ENCODE assay signal across 23 cellular contexts in genomic region chr14:64035143-64035542, GRCh38.
A peak's percentile ranks its signal among the peaks of the same experiment; 100 is the strongest.
DNase-seq lines count a peak whose midpoint lies in the region; ATAC-seq, FAIRE-seq and TF ChIP-seq lines count a peak whose summit lies in the region.
"Had no signal": no experiment of that assay in that cellular context is flagged by ENCODE, and none has a peak within 500 bp of the region (broad histone marks: within the 10 kb centered on the region; RNA-seq: fewer than 3 reads in every experiment).

No MANE protein-coding gene starts in this region.

- no peak overlapping the region for H2AFZ ChIP-seq in H9 (ENCODE audit: low read length)
- no peak overlapping the region for H2AFZ ChIP-seq in H1 (ENCODE audit: low read length)

- H2BK120ac ChIP-seq in H9 (ENCODE audit: low read depth, low read length, poor library complexity, severe bottlenecking) (no peak overlapping the region), H1 (replicated peaks; ENCODE audit: low read depth, low read length) (no peak overlapping the region)

- peak; percentile 39 for FAIRE-seq in H1 (lab: Jason Lieb, UNC)
- FAIRE-seq: A204.1, GM19239, TTC549 had no signal

- no peak overlapping the region for H2BK12ac ChIP-seq in H9 (ENCODE audit: insufficient read length, low read depth, low read length)
- no peak overlapping the region for H2BK12ac ChIP-seq in H1 (ENCODE audit: low read depth, low read length)

- H3K9me3 ChIP-seq in AG04450 (ENCODE audit: control insufficient read depth, insufficient read depth, low read length) (no peaks in the 10 kb centered on the region; the same call in 1 of the 2 replicates), H9 (ENCODE audit: control insufficient read depth, low read depth, low read length) (peaks cover 4% of the 10 kb centered on the region), H1 (ENCODE audit: insufficient read depth in 2 of 2, low read depth in 1 of 2, low read length in 1 of 2) (peaks cover 0 to 8% of the 10 kb centered on the region in 2 experiments; a peak in 1 of 4 replicates), mesodermal cell (ENCODE audit: control insufficient read depth, low read length) (no peaks in the 10 kb centered on the region), body of pancreas (no peaks in the 10 kb centered on the region)

- H2AK5ac ChIP-seq in H9 (ENCODE audit: insufficient read length, low read length) (no peak overlapping the region), H1 (ENCODE audit: low read depth, low read length) (no peak overlapping the region)

- no peak for ATAC-seq in GM19397 (IDR thresholded peaks at IDR 0.05; ENCODE audit: unreplicated experiment)
- no peak for ATAC-seq in body of pancreas
- ATAC-seq: activated T-cell treated with anti-CD3 and anti-CD28 coated beads, Interleukin-2, amount 50 U/mL, for 4 hours had no signal

- intact Hi-C loops in body of pancreas (cut with DNase I): no loop called here

- H4K5ac ChIP-seq in H9 (ENCODE audit: insufficient read length, low read depth, low read length): no peak overlapping the region
- no peak overlapping the region for H4K5ac ChIP-seq in H1 (ENCODE audit: insufficient read length, low read depth, low read length)

- no peak overlapping the region for H3K4me3 Mint-ChIP-seq in H9
- H3K4me3 Mint-ChIP-seq: activated naive CD8-positive, alpha-beta T cell; activated T-cell treated with anti-CD3 and anti-CD28 coated beads, Interleukin-2, amount 50 U/mL, for 4 hours; mesothelial cell of epicardium; nephron progenitor cell had no signal

- H2BK15ac ChIP-seq in H9 (ENCODE audit: low read depth, low read length) (no peak overlapping the region), H1 (ENCODE audit: low read length) (no peak overlapping the region)

- H3K4ac ChIP-seq in H9 (ENCODE audit: low read depth, low read length) (no peak overlapping the region), H1 (replicated peaks; ENCODE audit: insufficient read length, low read depth, low read length) (no peak overlapping the region)

- H3K79me2 ChIP-seq in H9 (ENCODE audit: insufficient read depth, low read length) (no peaks in the 10 kb centered on the region), H1 (ENCODE audit: control insufficient read depth in 1 of 2, insufficient read depth in 2 of 2, low read length in 2 of 2) (no peaks in the 10 kb centered on the region)

- peak; percentile 24 for DNase-seq in AG04450 (ENCODE audit: low read depth, low spot score)
- DNase-seq in H9: no peak
- no peak for DNase-seq in H1 (ENCODE audit: low read depth in 1 of 2, low spot score in 2 of 2)
- no peak for DNase-seq in stimulated activated CD4-positive, alpha-beta T cell treated with anti-CD3 and anti-CD28 coated beads, Interleukin-4, amount 100 ng/mL, for 4 hours
- DNase-seq in body of pancreas: no peak
- no peak for DNase-seq in amniotic stem cell (lab: John Stamatoyannopoulos, UW)
- DNase-seq: activated T-cell treated with anti-CD3 and anti-CD28 coated beads, Interleukin-2, amount 50 U/mL, for 4 hours; effector CD8-positive, alpha-beta T cell; foreskin melanocyte; KBM-7; NCI-H1092 treated with DMSO at 0.1 percent for 48 hours; NCI-H524; nephron progenitor cell; SW 1271 had no signal

- H3K36me3 ChIP-seq in H1 (ENCODE audit: control insufficient read depth in 2 of 4, insufficient read depth in 4 of 4, low read length in 3 of 4) (peaks cover 0 to 14% (median 3%) of the 10 kb centered on the region in 4 experiments; a peak in 5 of 8 replicates), mesodermal cell (ENCODE audit: control insufficient read depth, insufficient read depth, low read length) (no peaks in the 10 kb centered on the region), body of pancreas (replicated peaks in 1 of 2; ENCODE audit: insufficient read depth in 1 of 2, low read depth in 2 of 2) (peaks cover 0 to 3% of the 10 kb centered on the region in 2 donors)

- H2BK20ac ChIP-seq in H9 (ENCODE audit: low read depth, low read length, poor library complexity, severe bottlenecking) (no peak overlapping the region), H1 (ENCODE audit: low read length) (no peak overlapping the region)

- no peak overlapping the region for H3K23ac ChIP-seq in H9 (ENCODE audit: insufficient read length, low read depth, low read length)
- H3K23ac ChIP-seq in H1 (ENCODE audit: insufficient read length): no peak overlapping the region

- H3K27me3 Mint-ChIP-seq in H9 (ENCODE audit: low read depth): no peaks in the 10 kb centered on the region
- H3K27me3 Mint-ChIP-seq: activated naive CD8-positive, alpha-beta T cell; progenitor cell of endocrine pancreas had no signal

- POLR2A ChIA-PET in AG04450 (lab: Yijun Ruan, JAX) (no interaction called here), H1 (lab: Charles Lee; ENCODE audit: partially characterized antibody) (no interaction called here)

- H3K79me1 ChIP-seq in H9 (ENCODE audit: insufficient read depth, low read depth, low read length, poor library complexity, severe bottlenecking) (no peaks in the 10 kb centered on the region), H1 (ENCODE audit: low read depth, low read length) (no peaks in the 10 kb centered on the region)

- H3K4me1 Mint-ChIP-seq in H9: peaks cover 11 to 16% of the 10 kb centered on the region in 2 experiments

- TF ChIP-seq RAD21 in H1 (IDR thresholded peaks at IDR 0.05 in 1 of 2, conservative IDR thresholded peaks at IDR 0.05 in 1 of 2; ENCODE audit: low read depth in 2 of 2, low read length in 2 of 2): no peak

- no peak overlapping the region for H3K4me2 ChIP-seq in H9 (ENCODE audit: insufficient read depth, insufficient read length, low read length)
- H3K4me2 ChIP-seq in H1 (ENCODE audit: insufficient read depth in 1 of 2, low read depth in 2 of 2, low read length in 2 of 2): no peak overlapping the region

- no peaks in the 10 kb centered on the region for H3K23me2 ChIP-seq in H9 (ENCODE audit: insufficient read length, low read depth, low read length, poor library complexity, severe bottlenecking)
- H3K23me2 ChIP-seq in H1 (ENCODE audit: low read depth, low read length): no peaks in the 10 kb centered on the region

- no peak overlapping the region for H3T11ph ChIP-seq in H9 (ENCODE audit: low read length)

- H4K8ac ChIP-seq in H9 (replicated peaks; ENCODE audit: insufficient read length, low read depth, low read length) (no peak overlapping the region), H1 (ENCODE audit: extremely low read depth, insufficient read depth, low read length) (no peak overlapping the region)

- TF ChIP-seq EP300 in H1 (IDR thresholded peaks at IDR 0.05; ENCODE audit: borderline replicate concordance in 1 of 2, low read depth in 2 of 2, low read length in 2 of 2): no peak

- no peaks in the 10 kb centered on the region for H3K4me1 ChIP-seq in H9 (ENCODE audit: insufficient read depth, low read length)
- no peaks in the 10 kb centered on the region for H3K4me1 ChIP-seq in H1 (replicated peaks in 1 of 4; ENCODE audit: control insufficient read depth in 3 of 4, insufficient read depth in 4 of 4, low read length in 3 of 4)
- peaks cover 3% of the 10 kb centered on the region for H3K4me1 ChIP-seq in mesodermal cell (ENCODE audit: control insufficient read depth, insufficient read depth, low read length, poor library complexity, severe bottlenecking)
- no peaks in the 10 kb centered on the region for H3K4me1 ChIP-seq in body of pancreas

- WGBS in H9 (ENCODE audit: extremely low coverage, insufficient read length, low lambda C conversion rate): no CpG with 5 or more reads among the region's 1 CpG
- 100% methylated on average over 1 of the region's 1 CpG; no CpG with 5 or more reads in 1 of the 2 experiments for WGBS in H1 (ENCODE audit: extremely low coverage in 1 of 2, insufficient coverage in 1 of 2, insufficient read length in 1 of 2, insufficient replicate concordance in 2 of 2, low coverage in 1 of 2, low lambda C conversion rate in 2 of 2, missing lambda C conversion rate in 1 of 2), 2 experiments
- 100% methylated on average over 1 of the region's 1 CpG; no CpG with 5 or more reads in 1 of the 2 experiments for WGBS in mesodermal cell (ENCODE audit: insufficient coverage in 2 of 2), 2 experiments
- 87 to 94% methylated on average over 1 of the region's 1 CpG for WGBS in body of pancreas, 2 donors

- H4K20me1 ChIP-seq in H9 (ENCODE audit: control insufficient read depth, insufficient read depth, insufficient read length): no peaks in the 10 kb centered on the region
- H4K20me1 ChIP-seq in H1 (replicated peaks in 1 of 2; ENCODE audit: control insufficient read depth in 1 of 2, insufficient read depth in 2 of 2, low read length in 2 of 2): no peaks in the 10 kb centered on the region

- H3K27ac Mint-ChIP-seq in H9: peak overlapping the region in 2 of 3 experiments; percentile 55 to 80; a peak in 2 of 7 replicates
- H3K27ac Mint-ChIP-seq: activated naive CD8-positive, alpha-beta T cell; mesothelial cell of epicardium; nephron progenitor cell; progenitor cell of endocrine pancreas had no signal

- TF ChIP-seq POLR2A in H1 (IDR thresholded peaks at IDR 0.05; ENCODE audit: control extremely low read depth in 1 of 2, low read depth in 2 of 2, low read length in 2 of 2) (no peak), body of pancreas (IDR thresholded peaks at IDR 0.05) (no peak)

- peaks cover 18 to 20% of the 10 kb centered on the region in 2 experiments for H3K9me3 Mint-ChIP-seq in H9
- H3K9me3 Mint-ChIP-seq: activated T-cell treated with anti-CD3 and anti-CD28 coated beads, Interleukin-2, amount 50 U/mL, for 4 hours had no signal

- H3K18ac ChIP-seq in H9 (ENCODE audit: insufficient read length, low read depth, low read length) (no peak overlapping the region), H1 (ENCODE audit: extremely low read depth, low read length) (no peak overlapping the region)

- H3K9ac ChIP-seq in H9 (ENCODE audit: extremely low read depth, insufficient read length, low read length): no peak overlapping the region
- no peak overlapping the region for H3K9ac ChIP-seq in H1 (replicated peaks in 1 of 4; ENCODE audit: extremely low read depth in 1 of 4, low read depth in 3 of 4, low read length in 3 of 4)

- H3K27me3 ChIP-seq in AG04450 (ENCODE audit: control insufficient read depth, insufficient read depth, low read length) (no peaks in the 10 kb centered on the region), H9 (ENCODE audit: insufficient read depth, low read length) (no peaks in the 10 kb centered on the region), H1 (replicated peaks in 1 of 4; ENCODE audit: control insufficient read depth in 3 of 4, extremely low read depth in 1 of 4, insufficient read depth in 3 of 4, low read length in 3 of 4) (no peaks in the 10 kb centered on the region), body of pancreas (no peaks in the 10 kb centered on the region)
- H3K27me3 ChIP-seq: cardiac muscle cell had no signal

- H3K56ac ChIP-seq in H9 (ENCODE audit: insufficient read length, low read depth, low read length): no peak overlapping the region
- H3K56ac ChIP-seq in H1 (replicated peaks; ENCODE audit: insufficient read length, low read depth, low read length): no peak overlapping the region

- H4K91ac ChIP-seq in H9 (ENCODE audit: insufficient read length, low read depth, low read length): no peak overlapping the region
- H4K91ac ChIP-seq in H1 (replicated peaks; ENCODE audit: insufficient read length, low read length): no peak overlapping the region

- H3K4me3 ChIP-seq in AG04450 (ENCODE audit: low read depth, low read length) (no peak overlapping the region), H1 (ENCODE audit: extremely low read depth in 1 of 4, insufficient read depth in 2 of 4, low read depth in 3 of 4, low read length in 4 of 4) (no peak overlapping the region), mesodermal cell (ENCODE audit: extremely low read depth, insufficient read depth, low read length, poor library complexity, severe bottlenecking) (no peak overlapping the region), body of pancreas (no peak overlapping the region)
- H3K4me3 ChIP-seq: cardiac muscle cell had no signal

- TF ChIP-seq CTCF in AG04450 (IDR thresholded peaks at IDR 0.05; ENCODE audit: low read depth, low read length): no peak
- no peak for TF ChIP-seq CTCF in H9 (conservative IDR thresholded peaks at IDR 0.05)
- TF ChIP-seq CTCF in H1 (IDR thresholded peaks at IDR 0.05; ENCODE audit: control extremely low read depth in 1 of 3, insufficient read depth in 1 of 3, low read depth in 1 of 3, low read length in 3 of 3): no peak
- no peak for TF ChIP-seq CTCF in body of pancreas (IDR thresholded peaks at IDR 0.05)

- CTCF ChIA-PET in AG04450 (lab: Charles Lee) (interaction anchor here (0.7 to 3.2 kb wide), 2 partner anchors 268 to 573 kb away, joined by 10 to 13 read pairs; no protein-coding TSS in a partner anchor), H1 (lab: Charles Lee; ENCODE audit: partially characterized antibody) (interaction anchor here (1.1 kb wide), 1 partner anchor 25 kb away, joined by 3 read pairs; no protein-coding TSS in a partner anchor)

- peaks cover 33 to 40% (median 39%) of the 10 kb centered on the region in 3 experiments for H3K36me3 Mint-ChIP-seq in H9 (ENCODE audit: insufficient read depth in 1 of 3, low read depth in 3 of 3)

- H2BK5ac ChIP-seq in H9 (ENCODE audit: insufficient read length, low read length) (no peak overlapping the region), H1 (ENCODE audit: low read depth, low read length) (no peak overlapping the region)

- H3K27ac ChIP-seq in AG04450 (ENCODE audit: low read depth, low read length): no peak overlapping the region
- no peak overlapping the region for H3K27ac ChIP-seq in H9 (ENCODE audit: insufficient read length, low read depth, low read length)
- H3K27ac ChIP-seq in H1 (ENCODE audit: low read depth, low read length): no peak overlapping the region
- H3K27ac ChIP-seq in mesodermal cell (ENCODE audit: low read depth, low read length, severe bottlenecking): peak overlapping the region; percentile 43
- H3K27ac ChIP-seq in body of pancreas: no peak overlapping the region
- H3K27ac ChIP-seq: cardiac muscle cell had no signal

- H3K14ac ChIP-seq in H9 (ENCODE audit: insufficient read depth, low read length) (no peak overlapping the region), H1 (ENCODE audit: insufficient read length) (no peak overlapping the region)
